ENCODE assay signal across 8 cellular contexts in genomic region chr5:144187699-144188294, GRCh38. TPM values are rescaled to one million over a fixed set of nuclear protein-coding genes. Genes with fewer than 3 reads are reported as not detected.
A peak's percentile ranks its signal among the peaks of the same experiment; 100 is the strongest.
DNase-seq lines count a peak whose midpoint lies in the region; ATAC-seq and TF ChIP-seq lines count a peak whose summit lies in the region.

No MANE protein-coding gene starts in this region.

- H3K4me3 ChIP-seq in sigmoid colon: no peak overlapping the region

- WGBS in sigmoid colon, 2 donors: 21 to 28% methylated on average over 2 of the region's 2 CpGs

- H3K36me3 ChIP-seq in sigmoid colon: no peaks in the 10 kb centered on the region

- H3K9me3 ChIP-seq in sigmoid colon: no peaks in the 10 kb centered on the region

- peaks cover 0 to 11% (median 8%) of the 10 kb centered on the region in 4 donors for H3K4me1 ChIP-seq in sigmoid colon

- TF ChIP-seq CTCF in sigmoid colon (IDR thresholded peaks at IDR 0.05): no peak

- no peaks in the 10 kb centered on the region for H3K27me3 ChIP-seq in sigmoid colon

- ATAC-seq in GM18499 (IDR thresholded peaks at IDR 0.05; ENCODE audit: insufficient read depth, unreplicated experiment) (peak; percentile 45), HG02642 (IDR thresholded peaks at IDR 0.05; ENCODE audit: poor library complexity, unreplicated experiment) (peak; percentile 80)

- no peak for TF ChIP-seq EP300 in sigmoid colon (IDR thresholded peaks at IDR 0.05)

- DNase-seq in NCI-H1105 (lab: John Stamatoyannopoulos, UW) (peak; percentile 29), sigmoid colon (peak; percentile 81), NCI-H1694 (lab: John Stamatoyannopoulos, UW) (no peak), NCI-H82 (lab: John Stamatoyannopoulos, UW) (no peak)
- peak; percentile 74 to 81 for DNase-seq in activated CD4-positive, alpha-beta T cell treated with anti-CD3 and anti-CD28 coated beads for 4 hours
- peak; percentile 64 for DNase-seq in effector CD8-positive, alpha-beta T cell (lab: John Stamatoyannopoulos, UW)

- intact Hi-C loops in sigmoid colon (cut with DNase I): no loop called here

- TF ChIP-seq POLR2A in sigmoid colon (IDR thresholded peaks at IDR 0.05): no peak

- H3K27ac ChIP-seq in sigmoid colon: peak overlapping the region in 1 of 4 donors; percentile 37

RNA-seq across cellular contexts. Expression of gene KCTD16, which starts 17.1 kb away (rescaled TPM):
- total RNA-seq in sigmoid colon: under 1 TPM; under 0.01 to 0.71 (median 0.22) TPM
- polyA plus RNA-seq in sigmoid colon: under 1 TPM in 1 of 3 donors, not detected in 2; 0.04 TPM

RNA-seq across cellular contexts. Expression of gene YIPF5, which starts 17.3 kb away (rescaled TPM):
- total RNA-seq in sigmoid colon: 10 to 100 TPM; 35.2 to 44.6 (median 39.6) TPM
- 10 to 100 TPM; 12.3 to 19.5 (median 16.8) TPM for polyA plus RNA-seq in sigmoid colon

Comparison
In these comparisons a context has a peak if more than half of its experiments do, and no peak if none do; other contexts are left out.
1. DNase-seq: peak in NCI-H1105 (single experiment), activated CD4-positive, alpha-beta T cell treated with anti-CD3 and anti-CD28 coated beads for 4 hours (2 of 2), effector CD8-positive, alpha-beta T cell (single experiment) and sigmoid colon (single experiment); none in NCI-H1694 (single experiment) and NCI-H82 (single experiment).